ENCODE assay signal across 31 cellular contexts in the genomic region with DNA sequence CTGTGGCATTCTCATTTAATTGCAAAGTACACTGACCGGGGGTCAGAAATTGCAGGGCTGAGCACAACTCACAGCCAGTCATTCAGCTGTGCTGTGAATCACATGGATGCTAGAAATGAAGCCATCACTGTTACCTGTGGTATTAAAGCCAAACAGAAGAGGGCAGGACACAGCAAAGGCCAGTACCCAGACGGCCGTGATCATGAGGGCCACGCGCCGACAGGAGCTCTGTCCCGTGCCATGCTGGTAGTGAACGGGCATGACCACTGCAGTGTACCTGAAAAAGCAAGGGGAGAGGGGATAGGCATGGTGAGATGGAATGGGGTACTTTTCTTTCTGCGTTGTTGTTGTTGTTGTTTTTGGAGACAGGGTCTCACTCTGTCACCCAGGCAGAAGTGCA. TPM values are rescaled to one million over a fixed set of nuclear protein-coding genes. Genes with fewer than 3 reads are reported as not detected.
"Had no signal": no experiment of that assay in that cellular context is flagged by ENCODE, and none has a peak within 500 bp of the region (broad histone marks: within the 10 kb centered on the region; RNA-seq: fewer than 3 reads in every experiment).

No MANE protein-coding gene starts in this region.

- H3K36me3 Mint-ChIP-seq: mesothelial cell of epicardium had no signal

- H3K9me3 Mint-ChIP-seq: mesothelial cell of epicardium, nephron had no signal

- FAIRE-seq: astrocyte, bronchial epithelial cell, endothelial cell of umbilical vein, kidney, urothelium cell line had no signal

- H3K27ac Mint-ChIP-seq: mesothelial cell of epicardium, nephron had no signal

- DNase-seq: activated CD4-positive, alpha-beta T cell treated with anti-CD3 and anti-CD28 coated beads, Interleukin-2, amount 50 U/mL, for 1 hour; activated CD8-positive, alpha-beta memory T cell treated with anti-CD3 and anti-CD28 coated beads, Interleukin-2, amount 50 U/mL, for 4 hours; activated effector memory CD4-positive, alpha-beta T cell treated with Interleukin-2 at 50 U/mL for 16 hours; activated naive CD4-positive, alpha-beta T cell treated with anti-CD3 and anti-CD28 coated beads, Interleukin-2, amount 50 U/mL, for 16 hours; activated T-cell treated with anti-CD3 and anti-CD28 coated beads, Interleukin-2, amount 50 U/mL, for 48 hours; cerebellar nuclear complex; effector CD4-positive, alpha-beta T cell; esophagus squamous epithelium; hippocampal formation; kidney; nucleus accumbens; posterior cingulate gyrus; stimulated activated CD4-positive, alpha-beta T cell treated with anti-CD3 and anti-CD28 coated beads, Interleukin-12 subunit alpha, Interleukin-12 subunit beta, amount 100 ng/mL, for 4 hours; stimulated activated CD4-positive, alpha-beta T cell treated with anti-CD3 and anti-CD28 coated beads, Interleukin-1b, Interleukin-23, amount 100 ng/mL, for 48 hours; stimulated activated CD8-positive, alpha-beta memory T cell treated with anti-CD3 and anti-CD28 coated beads, Interleukin-4, amount 100 ng/mL, for 48 hours; stimulated activated naive CD4-positive, alpha-beta T cell treated with Interleukin-2 at 50 U/mL for 16 hours; T-helper 1 cell; T1000; tibial artery had no signal

- H3K27ac ChIP-seq: esophagus squamous epithelium, tibial artery had no signal

- H3K36me3 ChIP-seq: esophagus squamous epithelium, tibial artery had no signal

- H3K9me3 ChIP-seq: esophagus squamous epithelium, tibial artery had no signal

- ATAC-seq: activated CD4-positive, CD25-positive, alpha-beta regulatory T cell treated with anti-CD3 and anti-CD28 coated beads, Interleukin-2, amount 50 U/mL, for 24 hours; left lobe of liver had no signal

- H3K4me3 ChIP-seq: esophagus squamous epithelium, lung, tibial artery had no signal

- H3K4me3 Mint-ChIP-seq: mesothelial cell of epicardium, nephron had no signal

- H3K27me3 ChIP-seq: esophagus squamous epithelium, tibial artery had no signal

RNA-seq across cellular contexts. Expression of a gene that starts 31.6 kb away (rescaled TPM):
- total RNA-seq: astrocyte, bronchial epithelial cell, endothelial cell of umbilical vein, esophagus squamous epithelium, glomerular endothelial cell, kidney, left lobe of liver, lung, mesothelial cell of epicardium, renal cortical epithelial cell, subcutaneous adipose tissue had no signal
- polyA plus RNA-seq: endothelial cell of umbilical vein, lung had no signal
